7 cellular contexts compared by ENCODE assay signal in the genomic region with DNA sequence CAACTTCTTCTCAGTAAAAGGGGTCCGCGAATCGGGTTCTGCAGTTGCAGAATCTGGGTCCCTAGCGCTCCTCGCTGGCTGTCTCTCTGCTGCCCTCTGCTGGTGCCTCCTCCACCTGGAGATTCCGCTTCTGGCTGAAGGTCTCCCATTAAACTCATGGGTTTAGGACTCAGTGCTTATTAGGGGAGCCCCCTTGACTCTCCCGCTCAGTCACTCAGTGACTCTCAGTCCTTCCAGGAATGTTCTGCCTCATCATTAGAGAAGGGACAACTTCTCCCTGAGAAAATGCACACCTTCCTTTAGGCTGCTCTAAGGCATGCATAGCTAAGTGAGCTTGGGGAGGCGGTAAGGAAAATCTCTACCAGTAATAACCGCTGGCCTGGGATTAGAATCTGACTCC. TPM values are rescaled to one million over a fixed set of nuclear protein-coding genes. Genes with fewer than 3 reads are reported as not detected.
DNase-seq lines count a peak whose midpoint lies in the region; ATAC-seq and TF ChIP-seq lines count a peak whose summit lies in the region.

No MANE protein-coding gene starts in this region.

- H3K36me3 ChIP-seq in cardiac muscle cell: no peaks in the 10 kb centered on the region
- no peaks in the 10 kb centered on the region for H3K36me3 ChIP-seq in psoas muscle (ENCODE audit: insufficient read depth in 1 of 2, low read depth in 1 of 2)

- intact Hi-C loops in psoas muscle (cut with DNase I): loop anchor here in 1 of 2 donors (10.0 kb wide), 1 partner anchor 679 kb away; no protein-coding TSS in a partner anchor

- H3K27ac ChIP-seq in cardiac muscle cell (no peak overlapping the region), psoas muscle (no peak overlapping the region)

- H3K4me1 ChIP-seq in cardiac muscle cell (ENCODE audit: low read depth) (peaks cover 7% of the 10 kb centered on the region), psoas muscle (no peaks in the 10 kb centered on the region)

- TF ChIP-seq CTCF in cardiac muscle cell (IDR thresholded peaks at IDR 0.05; ENCODE audit: low read depth, low read length) (peak; percentile 97), psoas muscle (IDR thresholded peaks at IDR 0.05) (peak; percentile 94)

- WGBS in psoas muscle, 3 donors: 31 to 35% (median 34%) methylated on average over 9 of the region's 9 CpGs

- no peak overlapping the region for H3K4me3 ChIP-seq in cardiac muscle cell
- H3K4me3 ChIP-seq in psoas muscle: no peak overlapping the region

- no peaks in the 10 kb centered on the region for H3K9me3 ChIP-seq in cardiac muscle cell (ENCODE audit: low read depth)
- H3K9me3 ChIP-seq in psoas muscle: no peaks in the 10 kb centered on the region

- ATAC-seq in psoas muscle: peak; percentile 64 to 84 (median 70)
- ATAC-seq in HG03520 (IDR thresholded peaks at IDR 0.05; ENCODE audit: unreplicated experiment): no peak

- peak; percentile 74 for DNase-seq in GM03348 (ENCODE audit: low spot score)
- peak; percentile 59 for DNase-seq in HT1080 (ENCODE audit: low read depth)
- peak; percentile 66 for DNase-seq in SK-N-DZ (ENCODE audit: low spot score)
- peak; percentile 74 for DNase-seq in activated naive CD4-positive, alpha-beta T cell treated with Interleukin-2 at 50 U/mL for 16 hours
- peak; percentile 69 to 79 for DNase-seq in cardiac muscle cell (ENCODE audit: low read depth in 1 of 2, low spot score in 1 of 2)
- peak; percentile 71 to 83 for DNase-seq in psoas muscle

- H3K27me3 ChIP-seq in cardiac muscle cell (peaks cover 13% of the 10 kb centered on the region), psoas muscle (ENCODE audit: insufficient read depth in 3 of 3, low read length in 2 of 3) (no peaks in the 10 kb centered on the region)

RNA-seq across cellular contexts. Expression of a gene that starts 7.1 kb away (rescaled TPM):
- not detected in 2 replicates for total RNA-seq in HT1080 (2014; rRNA removed; shearing (Covaris generic))
- polyA plus RNA-seq in HT1080 (2015; cell fraction: cytosol; rRNA removed): not detected in 2 replicates
- not detected in 2 replicates for polyA plus RNA-seq in HT1080 (2015; cell fraction: nucleus; rRNA removed)
- polyA plus RNA-seq in SK-N-DZ (2014; cell fraction: cytosol; rRNA removed): not detected in 2 replicates
- not detected in 2 replicates for polyA plus RNA-seq in SK-N-DZ (2014; cell fraction: nucleus; rRNA removed)
- total RNA-seq in cardiac muscle cell (0.36 and 0.56 TPM in 2 replicates), psoas muscle (under 1 TPM in 1 of 4 donors, not detected in 3; 0.13 TPM)
- polyA plus RNA-seq in cardiac muscle cell (0.88 and 1.3 TPM in 2 replicates), psoas muscle (under 1 TPM in 1 of 3 donors, not detected in 2; 0.03 TPM)

RNA-seq across cellular contexts. Expression of a gene that starts 25.5 kb away (rescaled TPM):
- 0.30 and 0.40 TPM in 2 replicates for total RNA-seq in HT1080 (2014; rRNA removed; shearing (Covaris generic))
- polyA plus RNA-seq in HT1080 (2015; cell fraction: cytosol; rRNA removed): 0.11 and 0.13 TPM in 2 replicates
- 0.32 and 0.36 TPM in 2 replicates for polyA plus RNA-seq in HT1080 (2015; cell fraction: nucleus; rRNA removed)
- polyA plus RNA-seq in SK-N-DZ (2014; cell fraction: cytosol; rRNA removed): not detected in 2 replicates
- polyA plus RNA-seq in SK-N-DZ (2014; cell fraction: nucleus; rRNA removed): not detected in 2 replicates
- total RNA-seq in cardiac muscle cell (0.06 TPM in 1 of 2 replicates, not detected in the other), psoas muscle (under 1 TPM in 2 of 4 donors, not detected in 2; 0.04 to 0.09 TPM)
- polyA plus RNA-seq in cardiac muscle cell (0.02 TPM in 1 of 2 replicates, not detected in the other), psoas muscle (under 1 TPM in 1 of 3 donors, not detected in 2; 0.01 TPM)

RNA-seq across cellular contexts. Expression of a gene that starts 55.1 kb away (rescaled TPM):
- not detected in 2 replicates for total RNA-seq in HT1080 (2014; rRNA removed; shearing (Covaris generic))
- not detected in 2 replicates for polyA plus RNA-seq in HT1080 (2015; cell fraction: cytosol; rRNA removed)
- polyA plus RNA-seq in HT1080 (2015; cell fraction: nucleus; rRNA removed): not detected in 2 replicates
- polyA plus RNA-seq in SK-N-DZ (2014; cell fraction: cytosol; rRNA removed): not detected in 2 replicates
- not detected in 2 replicates for polyA plus RNA-seq in SK-N-DZ (2014; cell fraction: nucleus; rRNA removed)
- total RNA-seq in cardiac muscle cell (0.83 and 0.95 TPM in 2 replicates), psoas muscle (not detected)
- polyA plus RNA-seq in cardiac muscle cell (0.21 TPM in 1 of 2 replicates, not detected in the other), psoas muscle (under 1 TPM in 1 of 3 donors, not detected in 2; 0.01 TPM)
